ENCODE assay signal across 19 cellular contexts in genomic region chr3:100697723-100698285, GRCh38.
"Had no signal": no experiment of that assay in that cellular context is flagged by ENCODE, and none has a peak within 500 bp of the region (broad histone marks: within the 10 kb centered on the region; RNA-seq: fewer than 3 reads in every experiment).

No MANE protein-coding gene starts in this region.

- H3K4me1 ChIP-seq: ascending aorta, left lung, stomach, uterus had no signal

- H3K4me3 ChIP-seq: ascending aorta, esophagus squamous epithelium, left lung, stomach, thoracic aorta, uterus had no signal

- ATAC-seq: activated CD4-positive, alpha-beta T cell treated with anti-CD3 and anti-CD28 coated beads for 36 hours; activated naive CD8-positive, alpha-beta T cell treated with anti-CD3 and anti-CD28 coated beads, Interleukin-2, amount 50 U/mL, for 24 hours; left lung; naive thymus-derived CD8-positive, alpha-beta T cell had no signal

- DNase-seq: activated CD4-positive, alpha-beta T cell treated with anti-CD3 and anti-CD28 coated beads for 36 hours; activated CD8-positive, alpha-beta memory T cell treated with anti-CD3 and anti-CD28 coated beads, Interleukin-2, amount 50 U/mL, for 48 hours; activated CD8-positive, alpha-beta T cell treated with anti-CD3 and anti-CD28 coated beads, Interleukin-2, amount 10 ng/mL, durations not matched to agents 7 days and 5 days; activated naive CD4-positive, alpha-beta T cell; activated naive CD8-positive, alpha-beta T cell treated with anti-CD3 and anti-CD28 coated beads, Interleukin-2, amount 50 U/mL, for 24 hours; esophagus squamous epithelium; foreskin fibroblast; islet precursor cell; left lung; naive thymus-derived CD8-positive, alpha-beta T cell; occipital lobe; stimulated activated CD4-positive, alpha-beta T cell treated with anti-CD3 and anti-CD28 coated beads, Interleukin-15, amount 100 ng/mL, for 24 hours; stimulated activated CD4-positive, alpha-beta T cell treated with anti-CD3 and anti-CD28 coated beads, Interleukin-4, amount 100 ng/mL, for 4 hours; stomach; SW 1271; uterus had no signal

- H3K27me3 ChIP-seq: ascending aorta, left lung had no signal

- H3K36me3 ChIP-seq: ascending aorta, esophagus squamous epithelium, left lung, stomach, thoracic aorta, uterus had no signal

- H3K9me3 ChIP-seq: ascending aorta, esophagus squamous epithelium, left lung, stomach, thoracic aorta, uterus had no signal

- H3K27ac ChIP-seq: ascending aorta, esophagus squamous epithelium, left lung, stomach, thoracic aorta, uterus, VCaP had no signal
